ENCODE assay signal across 20 cellular contexts in the genomic region with DNA sequence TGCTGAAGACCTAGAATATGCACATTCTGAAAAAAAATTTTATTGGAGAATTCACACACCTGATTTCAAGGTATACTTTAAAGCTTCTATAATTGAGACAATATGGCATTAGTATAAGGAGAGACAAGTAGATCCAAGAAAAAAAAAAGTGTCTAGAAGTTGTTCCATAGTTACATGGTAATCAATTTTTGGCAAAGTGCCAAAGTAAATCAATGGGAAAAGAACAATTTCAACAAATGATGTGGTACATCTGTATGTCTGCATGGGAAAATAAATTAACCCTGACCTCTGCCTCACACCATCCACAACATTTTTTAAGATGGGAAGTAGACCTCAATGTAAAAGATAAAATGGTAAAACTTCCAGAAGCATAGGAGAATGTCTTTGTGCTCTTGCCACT.
"Had no signal": no experiment of that assay in that cellular context is flagged by ENCODE, and none has a peak within 500 bp of the region (broad histone marks: within the 10 kb centered on the region; RNA-seq: fewer than 3 reads in every experiment).

No MANE protein-coding gene starts in this region.

- H3K36me3 ChIP-seq: MG63 had no signal

- H3K27me3 ChIP-seq: MG63 had no signal

- ATAC-seq: Panc1, PC-3, T-cell had no signal

- H3K4me3 ChIP-seq: MG63 had no signal

- DNase-seq: IMR-90; KBM-7; MG63; NCI-H1092 treated with DMSO at 0.1 percent for 48 hours; NCI-H1436; NCI-H187; NCI-H2029; NCI-H2081 treated with DMSO at 0.1 percent for 48 hours; NCI-H2171; NCI-H345; NCI-H524; NCI-H526 treated with DMSO at 0.1 percent for 48 hours; NK-92 treated with Interleukin-12 subunit alpha and Interleukin-12 subunit beta, amount 100 ng/mL, for 24 hours; PC-3; SHP77; SW 1271; T-cell; T-helper 9 cell had no signal

- H3K27ac ChIP-seq: RWPE1 had no signal

- H3K9me3 ChIP-seq: MG63 had no signal
